ENCODE assay signal across 8 cellular contexts in the genomic region with DNA sequence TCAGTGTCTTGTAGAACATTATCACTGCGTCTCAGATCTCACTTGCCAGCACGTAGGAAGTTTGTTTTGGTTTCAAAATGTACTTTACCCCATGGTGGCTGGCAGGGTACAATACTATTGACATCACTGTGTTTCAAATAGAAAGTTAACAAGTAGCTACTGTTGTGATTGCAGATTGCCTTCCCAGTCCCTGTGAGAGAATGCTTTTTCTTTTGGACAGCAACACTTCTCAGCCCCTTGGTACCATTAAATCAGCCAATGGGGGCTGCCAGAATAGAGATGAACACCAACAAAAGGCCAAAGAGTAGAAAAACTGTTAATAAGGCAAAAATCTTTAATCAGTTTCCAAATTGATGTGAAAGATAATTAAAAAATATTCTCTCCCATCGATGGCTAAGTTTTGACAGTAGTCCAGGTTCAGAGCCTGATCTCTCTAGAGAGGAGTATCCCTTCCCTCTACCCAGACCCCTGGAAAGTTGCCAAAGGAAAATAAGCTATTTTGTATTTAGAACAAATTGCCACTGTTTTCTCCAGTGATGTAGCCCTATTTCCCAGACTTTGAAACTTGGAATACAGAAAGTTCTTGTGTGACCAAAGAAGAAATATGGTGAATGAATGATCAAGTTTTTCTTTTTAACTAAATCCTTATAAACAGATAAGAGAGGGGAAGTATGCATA. TPM values are rescaled to one million over a fixed set of nuclear protein-coding genes. Genes with fewer than 3 reads are reported as not detected.
DNase-seq lines count a peak whose midpoint lies in the region; ATAC-seq lines count a peak whose summit lies in the region.

No MANE protein-coding gene starts in this region.

- peak overlapping the region; percentile 95 for H3K27ac ChIP-seq in temporal lobe (ENCODE audit: low read depth, low read length)

- DNase-seq in anterior cingulate cortex (lab: John Stamatoyannopoulos, UW) (peak in 35 of 58 donors; percentile 10 to 89 (median 37)), kidney tubule cell (ENCODE audit: low spot score) (peak; percentile 27), T-helper 9 cell (no peak), NCI-H1930 (lab: John Stamatoyannopoulos, UW) (no peak)
- no peak for DNase-seq in effector CD8-positive, alpha-beta T cell (lab: John Stamatoyannopoulos, UW)

- ATAC-seq in GM18508 (IDR thresholded peaks at IDR 0.05; ENCODE audit: insufficient read depth, unreplicated experiment) = peak; percentile 51
- ATAC-seq in HG03103 (IDR thresholded peaks at IDR 0.05; ENCODE audit: low read depth, unreplicated experiment) = peak; percentile 46

RNA-seq across cellular contexts. Expression of a gene that starts 34.9 kb away (rescaled TPM):
- total RNA-seq in temporal lobe = 12.8 TPM

Comparison
In these comparisons a context has a peak if more than half of its experiments do, and no peak if none do; other contexts are left out.
1. DNase-seq: peak in anterior cingulate cortex (35 of 58) and kidney tubule cell (single experiment); none in T-helper 9 cell (single experiment), NCI-H1930 (0 of 2) and effector CD8-positive, alpha-beta T cell (single experiment).